ENCODE assay signal across 19 cellular contexts in genomic region chr5:125558466-125558865, GRCh38.
"Had no signal": no experiment of that assay in that cellular context is flagged by ENCODE, and none has a peak within 500 bp of the region (broad histone marks: within the 10 kb centered on the region; RNA-seq: fewer than 3 reads in every experiment).

No MANE protein-coding gene starts in this region.

- H3K27ac ChIP-seq: gastroesophageal sphincter, lower lobe of right lung, neutrophil, tibial nerve, uterus had no signal

- H3K27ac Mint-ChIP-seq: activated naive CD8-positive, alpha-beta T cell treated with anti-CD3 and anti-CD28 coated beads, Interleukin-2, amount 50 U/mL, for 24 hours; activated T-helper 17 cell treated with anti-CD3 and anti-CD28 coated beads, Interleukin-2, amount 50 U/mL, for 72 hours; naive thymus-derived CD8-positive, alpha-beta T cell; T-cell had no signal

- H3K27me3 ChIP-seq: gastroesophageal sphincter, neutrophil, tibial nerve, uterus had no signal

- H3K4me1 Mint-ChIP-seq: activated naive CD8-positive, alpha-beta T cell treated with anti-CD3 and anti-CD28 coated beads, Interleukin-2, amount 50 U/mL, for 24 hours; activated T-helper 17 cell treated with anti-CD3 and anti-CD28 coated beads, Interleukin-2, amount 50 U/mL, for 72 hours; central memory CD8-positive, alpha-beta T cell; naive thymus-derived CD8-positive, alpha-beta T cell; T-cell had no signal

- ATAC-seq: activated naive CD8-positive, alpha-beta T cell treated with anti-CD3 and anti-CD28 coated beads, Interleukin-2, amount 50 U/mL, for 24 hours; activated T-helper 17 cell treated with anti-CD3 and anti-CD28 coated beads, Interleukin-2, amount 50 U/mL, for 72 hours; gastroesophageal sphincter; naive thymus-derived CD8-positive, alpha-beta T cell; T-cell had no signal

- H3K36me3 ChIP-seq: gastroesophageal sphincter, lower lobe of right lung, neutrophil, tibial nerve, uterus had no signal

- H3K4me3 Mint-ChIP-seq: activated naive CD8-positive, alpha-beta T cell treated with anti-CD3 and anti-CD28 coated beads, Interleukin-2, amount 50 U/mL, for 24 hours; activated T-helper 17 cell treated with anti-CD3 and anti-CD28 coated beads, Interleukin-2, amount 50 U/mL, for 72 hours; central memory CD8-positive, alpha-beta T cell; naive thymus-derived CD8-positive, alpha-beta T cell; T-cell had no signal

- H3K9me3 ChIP-seq: gastroesophageal sphincter, lower lobe of right lung, neutrophil, tibial nerve, uterus had no signal

- H3K4me3 ChIP-seq: gastroesophageal sphincter, lower lobe of right lung, tibial nerve, uterus had no signal

- H3K4me1 ChIP-seq: gastroesophageal sphincter, lower lobe of right lung, tibial nerve, uterus had no signal

- H3K27me3 Mint-ChIP-seq: activated naive CD8-positive, alpha-beta T cell treated with anti-CD3 and anti-CD28 coated beads, Interleukin-2, amount 50 U/mL, for 24 hours; activated T-helper 17 cell treated with anti-CD3 and anti-CD28 coated beads, Interleukin-2, amount 50 U/mL, for 72 hours; central memory CD8-positive, alpha-beta T cell; naive thymus-derived CD8-positive, alpha-beta T cell; T-cell had no signal

- DNase-seq: activated CD4-positive, alpha-beta T cell treated with anti-CD3 and anti-CD28 coated beads, Interleukin-2, amount 50 U/mL, for 4 hours; activated naive CD4-positive, alpha-beta T cell treated with Interleukin-2 at 50 U/mL for 16 hours; activated naive CD8-positive, alpha-beta T cell treated with anti-CD3 and anti-CD28 coated beads, Interleukin-2, amount 50 U/mL, for 24 hours; cortex of kidney; effector CD4-positive, alpha-beta T cell; left colon; lower lobe of right lung; naive thymus-derived CD8-positive, alpha-beta T cell; posterior cingulate gyrus; stimulated activated CD4-positive, alpha-beta T cell treated with anti-CD3 and anti-CD28 coated beads, Interleukin-4, amount 100 ng/mL, for 24 hours; stimulated activated naive CD4-positive, alpha-beta T cell; T-cell; T-helper 9 cell; uterus had no signal

- H3K36me3 Mint-ChIP-seq: naive thymus-derived CD8-positive, alpha-beta T cell; T-cell had no signal
